Comparison of ENCODE assay signal across 23 cellular contexts in genomic region chr2:174824098-174824497, GRCh38. TPM values are rescaled to one million over a fixed set of nuclear protein-coding genes. Genes with fewer than 3 reads are reported as not detected.
A peak's percentile ranks its signal among the peaks of the same experiment; 100 is the strongest.
DNase-seq lines count a peak whose midpoint lies in the region; ATAC-seq, FAIRE-seq and TF ChIP-seq lines count a peak whose summit lies in the region.
"Had no signal": no experiment of that assay in that cellular context is flagged by ENCODE, and none has a peak within 500 bp of the region (broad histone marks: within the 10 kb centered on the region; RNA-seq: fewer than 3 reads in every experiment).

No MANE protein-coding gene starts in this region.

- intact Hi-C loops in left cardiac atrium (cut with DNase I), result no loop called here
- intact Hi-C loops in K562 (cut with micrococcal nuclease), result no loop called here

- no peaks in the 10 kb centered on the region for H3K4me1 Mint-ChIP-seq in T-cell

- CTCF ChIA-PET in K562 (lab: Yijun Ruan, JAX; ENCODE audit: low intra/inter-chr PET ratio), result no interaction called here
- CTCF ChIA-PET in T-cell (lab: Charles Lee), result no interaction called here

- no peak overlapping the region for H3K4me3 ChIP-seq in cardiac muscle cell
- H3K4me3 ChIP-seq in K562, result no peak overlapping the region
- no peak overlapping the region for H3K4me3 ChIP-seq in parathyroid adenoma (ENCODE audit: low read depth, low read length)
- H3K4me3 ChIP-seq: MG63 had no signal

- no peak for TF ChIP-seq EP300 in K562 (IDR thresholded peaks at IDR 0.05; ENCODE audit: low read length)

- no peak overlapping the region for H2AFZ ChIP-seq in K562 (ENCODE audit: low read depth, low read length)
- no peak overlapping the region for H2AFZ ChIP-seq in parathyroid adenoma

- H3K4me3 Mint-ChIP-seq in T-cell, result no peak overlapping the region

- no peak overlapping the region for H3K4me2 ChIP-seq in K562 (ENCODE audit: insufficient read depth, low read length)
- peak overlapping the region; percentile 3 for H3K4me2 ChIP-seq in parathyroid adenoma (ENCODE audit: low read length)

- H3K27ac Mint-ChIP-seq in T-cell, result no peak overlapping the region

- H3K27ac ChIP-seq in cardiac muscle cell (peak overlapping the region; percentile 84), K562 (ENCODE audit: extremely low read depth, low read depth, low read length) (no peak overlapping the region), parathyroid adenoma (no peak overlapping the region)

- peaks cover 2 to 3% of the 10 kb centered on the region in 2 donors for H3K27me3 Mint-ChIP-seq in T-cell

- TF ChIP-seq POLR2A in K562 (conservative IDR thresholded peaks at IDR 0.05), result no peak

- POLR2A ChIA-PET in K562 (lab: Yijun Ruan, JAX) (interaction anchor here (1.1 kb wide), 1 partner anchor 10 kb away, joined by 3 read pairs; no protein-coding TSS in a partner anchor), T-cell (lab: Charles Lee) (interaction anchor here in 1 of 2 donors (0.5 to 0.6 kb wide), 2 partner anchors 47 to 159 kb away, joined by 3 read pairs; no protein-coding TSS in a partner anchor)

- no peaks in the 10 kb centered on the region for H3K27me3 ChIP-seq in cardiac muscle cell
- H3K27me3 ChIP-seq in K562 (ENCODE audit: control insufficient read depth in 2 of 2, insufficient read depth in 2 of 2, low read length in 2 of 2), result peaks cover 2 to 17% of the 10 kb centered on the region in 2 experiments; a peak in 2 of 5 replicates
- no peaks in the 10 kb centered on the region for H3K27me3 ChIP-seq in parathyroid adenoma (ENCODE audit: control insufficient read depth, insufficient read depth, low read length)
- H3K27me3 ChIP-seq: MG63 had no signal

- H3K36me3 Mint-ChIP-seq in T-cell, result peaks cover 3% of the 10 kb centered on the region

- no peaks in the 10 kb centered on the region for H3K79me2 ChIP-seq in K562 (ENCODE audit: control insufficient read depth, insufficient read depth, low read length)
- no peaks in the 10 kb centered on the region for H3K79me2 ChIP-seq in parathyroid adenoma

- no peaks in the 10 kb centered on the region for H3K36me3 ChIP-seq in cardiac muscle cell
- no peaks in the 10 kb centered on the region for H3K36me3 ChIP-seq in K562 (ENCODE audit: control insufficient read depth, insufficient read depth, low read length)
- no peaks in the 10 kb centered on the region for H3K36me3 ChIP-seq in parathyroid adenoma (ENCODE audit: control insufficient read depth, insufficient read depth, low read length)
- H3K36me3 ChIP-seq: MG63 had no signal

- no peaks in the 10 kb centered on the region for H3K9me3 Mint-ChIP-seq in T-cell

- TF ChIP-seq CTCF in cardiac muscle cell (IDR thresholded peaks at IDR 0.05; ENCODE audit: low read depth, low read length), result no peak
- no peak for TF ChIP-seq CTCF in K562 (IDR thresholded peaks at IDR 0.05 in 2 of 3, conservative IDR thresholded peaks at IDR 0.05 in 1 of 3; ENCODE audit: insufficient read depth in 2 of 3, low read depth in 1 of 3, low read length in 3 of 3)
- no peak for TF ChIP-seq CTCF in parathyroid adenoma (IDR thresholded peaks at IDR 0.05)

- no peak for ATAC-seq in left cardiac atrium
- ATAC-seq in K562, result no peak
- no peak for ATAC-seq in GM21723 (IDR thresholded peaks at IDR 0.05; ENCODE audit: unreplicated experiment)
- ATAC-seq in T-cell (replicated peaks in 1 of 4), result no peak
- no peak for ATAC-seq in HG02678 (IDR thresholded peaks at IDR 0.05; ENCODE audit: unreplicated experiment)

- no peak for FAIRE-seq in K562 (lab: Jason Lieb, UNC)
- FAIRE-seq: GM12891, GM18507, H1, RCC 7860 had no signal

- TF ChIP-seq RAD21 in K562 (CRISPR knock-in tag; conservative IDR thresholded peaks at IDR 0.05 in 1 of 2, IDR thresholded peaks at IDR 0.05 in 1 of 2), result no peak

- H3K4me1 ChIP-seq in cardiac muscle cell (ENCODE audit: low read depth) (peaks cover 61% of the 10 kb centered on the region), K562 (replicated peaks in 1 of 2; ENCODE audit: control insufficient read depth in 2 of 2, insufficient read depth in 2 of 2, low read length in 2 of 2) (no peaks in the 10 kb centered on the region), parathyroid adenoma (peaks cover 25% of the 10 kb centered on the region)

- H3K9me3 ChIP-seq in cardiac muscle cell (ENCODE audit: low read depth) (no peaks in the 10 kb centered on the region), K562 (replicated peaks; ENCODE audit: control insufficient read depth, insufficient read depth, low read depth, low read length) (no peaks in the 10 kb centered on the region), parathyroid adenoma (ENCODE audit: control insufficient read depth, low read length) (no peaks in the 10 kb centered on the region)
- H3K9me3 ChIP-seq: MG63 had no signal

- no peaks in the 10 kb centered on the region for H3K9me1 ChIP-seq in K562 (ENCODE audit: control insufficient read depth, insufficient read depth, low read length)

- no peak overlapping the region for H3K9ac ChIP-seq in K562 (ENCODE audit: insufficient read depth in 1 of 2, low read depth in 2 of 2, low read length in 2 of 2)
- H3K9ac ChIP-seq in parathyroid adenoma, result no peak overlapping the region

- in situ Hi-C loops in K562 (cut with MboI), result no loop called here

- no peaks in the 10 kb centered on the region for H4K20me1 ChIP-seq in K562 (replicated peaks; ENCODE audit: control insufficient read depth, insufficient read depth, low read length)

- DNase-seq in cardiac muscle cell (ENCODE audit: low read depth in 1 of 2, low spot score in 1 of 2) (peak in 1 of 2 donors; percentile 61), left cardiac atrium (no peak), SK-N-DZ (ENCODE audit: low spot score) (peak; percentile 42), K562 (ENCODE audit: extremely low read depth in 1 of 4, low spot score in 3 of 4) (no peak), T-cell (no peak)
- DNase-seq: C1 segment of cervical spinal cord, GF-D8, Karpas-422, MG63, NCI-H1105 treated with DMSO at 0.1 percent for 48 hours, NCI-H1694 treated with DMSO at 0.1 percent for 48 hours, NCI-H2107, SHP77 treated with DMSO at 0.1 percent for 48 hours had no signal

- no TSS peak for BruUV-seq in K562 (replicated peaks; lab: Mats Ljungman, UMichigan)

TF ChIP-seq in K562, 482 proteins besides CTCF, POLR2A, EP300 and RAD21:
- TF ChIP-seq PKNOX1 (IDR thresholded peaks at IDR 0.05), result peak; percentile 34; the same call in 1 of the 2 replicates
- TF ChIP-seq ETS2 (tag; IDR thresholded peaks at IDR 0.05; ENCODE audit: borderline replicate concordance, poor library complexity, severe bottlenecking), result no peak
- TF ChIP-seq TEAD4 (IDR thresholded peaks at IDR 0.05; ENCODE audit: low read length), result 0 out of 2 replicates have a peak, but pooled peaks have one; percentile 23
- TF ChIP-seq TEAD4 (CRISPR knock-in tag; IDR thresholded peaks at IDR 0.05; ENCODE audit: borderline replicate concordance), result no peak

RNA-seq across cellular contexts. Expression of gene CHRNA1, which starts 59.8 kb away (rescaled TPM):
- total RNA-seq in cardiac muscle cell (0.07 and 1.1 TPM in 2 replicates), left cardiac atrium (under 1 TPM in 1 of 2 donors, not detected in 1; 0.16 TPM), K562 (2014; rRNA removed) (not detected in 2 replicates), K562 (2014; rRNA removed; fragmentation: Illumina TruSeq; extraction: Trizol) (not detected in 2 replicates), K562 (2015; rRNA removed; fragmentation: Illumina TruSeq; extraction: Trizol) (not detected in 2 replicates), K562 (2021) (not detected in 2 replicates), T-cell (under 1 TPM in 1 of 5 donors, not detected in 4; 0.23 TPM)
- polyA plus RNA-seq in cardiac muscle cell (0.31 TPM in 1 of 2 replicates, not detected in the other), K562 (2011; rRNA removed) (not detected in 2 replicates), K562 (2014; fragmentation: Illumina TruSeq; extraction: Trizol) (not detected in 2 replicates), K562 (2014; fragmentation: Nextera tagmentation; extraction: Ambion mirVana) (not detected), K562 (2014; rRNA removed) (not detected in 2 replicates)
- 1.4 and 1.9 TPM in 2 replicates for polyA plus RNA-seq in SK-N-DZ (2014; cell fraction: cytosol; rRNA removed)
- polyA plus RNA-seq in SK-N-DZ (2014; cell fraction: nucleus; rRNA removed), result 0.96 and 2.9 TPM in 2 replicates
- total RNA-seq in K562 (2011; cell fraction: chromatin; rRNA removed; ENCODE audit: low replicate concordance), result not detected in 2 replicates
- not detected in 2 replicates for total RNA-seq in K562 (2011; cell fraction: nucleolus; rRNA removed)
- total RNA-seq in K562 (2011; cell fraction: nucleoplasm; rRNA removed), result not detected in 2 replicates
- polyA plus RNA-seq in K562 (2011; cell fraction: cytosol; rRNA removed), result not detected in 2 replicates
- polyA plus RNA-seq in K562 (2011; cell fraction: nucleus; rRNA removed), result not detected in 2 replicates
- not detected in 2 replicates for polyA plus RNA-seq in K562 (2012)
- polyA minus RNA-seq in K562 (2011; rRNA and poly(A)+ RNA removed), result not detected in 2 replicates
- polyA minus RNA-seq in K562 (2011; cell fraction: cytosol; rRNA and poly(A)+ RNA removed), result not detected in 2 replicates
- polyA minus RNA-seq in K562 (2011; cell fraction: nucleus; rRNA and poly(A)+ RNA removed), result not detected in 2 replicates
- total RNA-seq: A673, Daoy, NCI-H460 had no signal
